ENCODE assay signal across 8 cellular contexts in genomic region chr6:34527751-34528670, GRCh38. TPM values are rescaled to one million over a fixed set of nuclear protein-coding genes. Genes with fewer than 3 reads are reported as not detected.
DNase-seq lines count a peak whose midpoint lies in the region; TF ChIP-seq lines count a peak whose summit lies in the region.

No MANE protein-coding gene starts in this region.

- H3K27me3 ChIP-seq in DOHH2 (ENCODE audit: control insufficient read depth, low read length) (no peaks in the 10 kb centered on the region), OCI-LY3 (ENCODE audit: low read depth, low read length) (no peaks in the 10 kb centered on the region)

- H3K27ac ChIP-seq in 22Rv1 (peak overlapping the region; percentile 70), DOHH2 (ENCODE audit: low read depth, low read length) (no peak overlapping the region), OCI-LY3 (ENCODE audit: low read length) (no peak overlapping the region)

- H3K9me3 ChIP-seq in DOHH2 (ENCODE audit: control insufficient read depth, insufficient read depth, low read length) (no peaks in the 10 kb centered on the region), OCI-LY3 (ENCODE audit: insufficient read depth, low read length) (no peaks in the 10 kb centered on the region)

- H3K27me3 Mint-ChIP-seq in immature natural killer cell (ENCODE audit: low read depth in 3 of 3) = peaks cover 0 to 2% (median 2%) of the 10 kb centered on the region in 3 donors

- H3K9me2 ChIP-seq in DOHH2 (replicated peaks; ENCODE audit: control insufficient read depth, low read length) = no peaks in the 10 kb centered on the region

- no peaks in the 10 kb centered on the region for H3K36me3 Mint-ChIP-seq in immature natural killer cell

- H3K79me2 ChIP-seq in DOHH2 (ENCODE audit: control insufficient read depth, low read length) (no peaks in the 10 kb centered on the region), OCI-LY3 (ENCODE audit: low read length) (no peaks in the 10 kb centered on the region)

- H3K4me3 ChIP-seq in DOHH2 (ENCODE audit: low read length) (no peak overlapping the region), OCI-LY3 (ENCODE audit: low read length) (peak overlapping the region; percentile 76)

- peak overlapping the region; percentile 68 for H3K4me2 ChIP-seq in DOHH2 (ENCODE audit: low read length)
- H3K4me2 ChIP-seq in OCI-LY3 (ENCODE audit: low read length) = peak overlapping the region; percentile 85

- H2AFZ ChIP-seq in OCI-LY3 (ENCODE audit: low read depth, low read length) = no peak overlapping the region

- TF ChIP-seq CTCF in 22Rv1 (IDR thresholded peaks at IDR 0.05) (no peak), DOHH2 (IDR thresholded peaks at IDR 0.05; ENCODE audit: low read depth, low read length, poor library complexity, severe bottlenecking) (no peak), OCI-LY3 (IDR thresholded peaks at IDR 0.05; ENCODE audit: low read depth, low read length) (no peak)

- H3K36me3 ChIP-seq in DOHH2 (ENCODE audit: control insufficient read depth, low read length) (no peaks in the 10 kb centered on the region), OCI-LY3 (replicated peaks; ENCODE audit: low read depth, low read length) (no peaks in the 10 kb centered on the region)

- no peaks in the 10 kb centered on the region for H3F3A ChIP-seq in DOHH2 (ENCODE audit: control insufficient read depth, insufficient read depth)

- H3K4me1 Mint-ChIP-seq in immature natural killer cell = peaks cover 15 to 29% of the 10 kb centered on the region in 2 donors

- peak overlapping the region in 4 of 6 donors; percentile 35 to 67 (median 53) for H3K27ac Mint-ChIP-seq in immature natural killer cell

- H3K9ac ChIP-seq in OCI-LY3 (ENCODE audit: low read length) = 0 out of 2 replicates have a peak overlapping the region, but pooled peaks have one; percentile 36

- no peak for DNase-seq in immature natural killer cell
- DNase-seq in D341Med (ENCODE audit: low spot score) = no peak
- DNase-seq in GF-D8 (lab: John Stamatoyannopoulos, UW) = no peak
- DNase-seq in amygdala (lab: John Stamatoyannopoulos, UW) = no peak
- DNase-seq in retina = no peak

- peak overlapping the region in 3 of 5 donors; percentile 50 to 61 (median 55) for H3K4me3 Mint-ChIP-seq in immature natural killer cell

- H4K20me1 ChIP-seq in DOHH2 (ENCODE audit: control insufficient read depth, insufficient read depth, low read depth, low read length) = no peaks in the 10 kb centered on the region
- H4K20me1 ChIP-seq in OCI-LY3 (ENCODE audit: insufficient read depth, low read length) = no peaks in the 10 kb centered on the region

- no peaks in the 10 kb centered on the region for H3K9me3 Mint-ChIP-seq in immature natural killer cell

- H3K4me1 ChIP-seq in DOHH2 (ENCODE audit: control insufficient read depth, low read length) (peaks cover 12% of the 10 kb centered on the region), OCI-LY3 (ENCODE audit: low read length) (peaks cover 10% of the 10 kb centered on the region)

RNA-seq across cellular contexts. Expression of gene SPDEF, which starts 28.1 kb away (rescaled TPM):
- not detected for polyA plus RNA-seq in immature natural killer cell
